1 cellular context compared by ENCODE assay signal in genomic region chr11:2748061-2748813, GRCh38.
TF ChIP-seq lines count a peak whose summit lies in the region.

No MANE protein-coding gene starts in this region.

TF ChIP-seq in H1, 55 proteins besides CTCF, POLR2A, EP300 and RAD21 (continued from another document):
- no peak for TF ChIP-seq CBX5 (IDR thresholded peaks at IDR 0.05; ENCODE audit: low read depth, low read length)
- no peak for TF ChIP-seq CTBP2 (IDR thresholded peaks at IDR 0.05; ENCODE audit: borderline replicate concordance, insufficient read depth, insufficient read length, low read length)
- no peak for TF ChIP-seq POU5F1 (IDR thresholded peaks at IDR 0.05; ENCODE audit: low read depth, low read length)
- TF ChIP-seq ATF3 (IDR thresholded peaks at IDR 0.05; ENCODE audit: insufficient read depth, low read depth, low read length), result no peak
- no peak for TF ChIP-seq GABPA (IDR thresholded peaks at IDR 0.05; ENCODE audit: borderline replicate concordance, insufficient read depth, low read length)
- no peak for TF ChIP-seq RNF2 (IDR thresholded peaks at IDR 0.05; ENCODE audit: borderline replicate concordance, low read depth, low read length, missing control alignments, poor library complexity, severe bottlenecking)
- TF ChIP-seq JUN (IDR thresholded peaks at IDR 0.05; ENCODE audit: low read depth, low read length), result no peak
- TF ChIP-seq FOSL1 (IDR thresholded peaks at IDR 0.05; ENCODE audit: insufficient read depth, low read depth, low read length), result no peak
- no peak for TF ChIP-seq CBX8 (IDR thresholded peaks at IDR 0.05; ENCODE audit: borderline replicate concordance, low read depth, low read length)
- no peak for TF ChIP-seq GTF2F1 (IDR thresholded peaks at IDR 0.05; ENCODE audit: borderline replicate concordance, low read depth, low read length)
- TF ChIP-seq NRF1 (IDR thresholded peaks at IDR 0.05; ENCODE audit: low read depth, low read length), result no peak
